15 cellular contexts compared by ENCODE assay signal in genomic region chr17:43033947-43034622, GRCh38. TPM values are rescaled to one million over a fixed set of nuclear protein-coding genes. Genes with fewer than 3 reads are reported as not detected.
DNase-seq lines count a peak whose midpoint lies in the region; ATAC-seq and TF ChIP-seq lines count a peak whose summit lies in the region.
"Had no signal": no experiment of that assay in that cellular context is flagged by ENCODE, and none has a peak within 500 bp of the region (broad histone marks: within the 10 kb centered on the region; RNA-seq: fewer than 3 reads in every experiment).

No MANE protein-coding gene starts in this region.

- H3K4me3 ChIP-seq in SK-N-SH (ENCODE audit: low read depth in 2 of 2, low read length in 1 of 2) (no peak overlapping the region), left lung (no peak overlapping the region), thyroid gland (replicated peaks in 1 of 3) (no peak overlapping the region), gastroesophageal sphincter (no peak overlapping the region)
- H3K4me3 ChIP-seq: A549, esophagus muscularis mucosa, transverse colon had no signal

- TF ChIP-seq POLR2A in thyroid gland (IDR thresholded peaks at IDR 0.05) (no peak), gastroesophageal sphincter (IDR thresholded peaks at IDR 0.05) (no peak)

- no peak overlapping the region for H3K9ac ChIP-seq in SK-N-SH

- TF ChIP-seq CTCF in SK-N-SH (IDR thresholded peaks at IDR 0.05) (no peak), left lung (IDR thresholded peaks at IDR 0.05) (no peak), thyroid gland (IDR thresholded peaks at IDR 0.05) (no peak), gastroesophageal sphincter (IDR thresholded peaks at IDR 0.05) (no peak)

- 0 out of 2 replicates have a peak overlapping the region, but pooled peaks have one; percentile 48 for H2AFZ ChIP-seq in SK-N-SH (ENCODE audit: low read depth)

- intact Hi-C loops in left lung (cut with DNase I) (no loop called here), thyroid gland (cut with DNase I) (no loop called here)

- H3K9me2 ChIP-seq in SK-N-SH: no peaks in the 10 kb centered on the region

- POLR2A ChIA-PET in SK-N-SH (lab: Yijun Ruan, JAX): interaction anchor here (0.6 to 1.7 kb wide), 2 partner anchors 9 to 216 kb away, joined by 4 to 9 read pairs; partner anchors contain the start of gene RND2

- ATAC-seq in left lung (peak; percentile 36), GM18861 (IDR thresholded peaks at IDR 0.05; ENCODE audit: unreplicated experiment) (no peak), gastroesophageal sphincter (no peak)
- ATAC-seq: A549; naive thymus-derived CD4-positive, alpha-beta T cell had no signal

- H3K9me3 ChIP-seq in SK-N-SH (no peaks in the 10 kb centered on the region), left lung (no peaks in the 10 kb centered on the region), thyroid gland (no peaks in the 10 kb centered on the region), gastroesophageal sphincter (no peaks in the 10 kb centered on the region)
- H3K9me3 ChIP-seq: A549, esophagus muscularis mucosa, transverse colon had no signal

- H3K36me3 ChIP-seq in SK-N-SH (replicated peaks in 1 of 2; ENCODE audit: control insufficient read depth in 1 of 2, insufficient read depth in 2 of 2, low read length in 1 of 2) (no peaks in the 10 kb centered on the region), left lung (no peaks in the 10 kb centered on the region), thyroid gland (no peaks in the 10 kb centered on the region), gastroesophageal sphincter (no peaks in the 10 kb centered on the region)
- H3K36me3 ChIP-seq: esophagus muscularis mucosa, transverse colon had no signal

- DNase-seq in NCI-H748 (lab: John Stamatoyannopoulos, UW; ENCODE audit: unreplicated experiment): peak; percentile 25
- no peak for DNase-seq in NCI-H748 treated with DMSO at 0.1 percent for 48 hours (lab: John Stamatoyannopoulos, UW)
- DNase-seq in SK-N-SH: peak; percentile 50
- DNase-seq in left lung: no peak
- DNase-seq in thyroid gland: peak; percentile 77 to 79
- no peak for DNase-seq in cerebellum (ENCODE audit: low spot score)
- DNase-seq: activated CD4-positive, alpha-beta T cell treated with anti-CD3 and anti-CD28 coated beads for 48 hours; MV-4-11; naive thymus-derived CD4-positive, alpha-beta T cell; transverse colon had no signal

- no peaks in the 10 kb centered on the region for H3K27me3 ChIP-seq in SK-N-SH (ENCODE audit: insufficient read depth)
- no peaks in the 10 kb centered on the region for H3K27me3 ChIP-seq in left lung
- no peaks in the 10 kb centered on the region for H3K27me3 ChIP-seq in thyroid gland
- H3K27me3 ChIP-seq in gastroesophageal sphincter: no peaks in the 10 kb centered on the region
- H3K27me3 ChIP-seq: esophagus muscularis mucosa, transverse colon had no signal

- H3K4me1 ChIP-seq in SK-N-SH (ENCODE audit: control insufficient read depth in 1 of 2, insufficient read depth in 2 of 2, low read depth in 1 of 2, low read length in 1 of 2) (peaks cover 0 to 14% of the 10 kb centered on the region in 2 experiments; a peak in 1 of 4 replicates), left lung (no peaks in the 10 kb centered on the region), thyroid gland (no peaks in the 10 kb centered on the region), gastroesophageal sphincter (no peaks in the 10 kb centered on the region)
- H3K4me1 ChIP-seq: esophagus muscularis mucosa, transverse colon had no signal

- no peak overlapping the region for H3K4me2 ChIP-seq in SK-N-SH
- H3K4me2 ChIP-seq: A549 had no signal

- TF ChIP-seq EP300 in SK-N-SH (IDR thresholded peaks at IDR 0.05; ENCODE audit: borderline replicate concordance in 1 of 2, low read depth in 1 of 2, low read length in 1 of 2) (no peak), gastroesophageal sphincter (IDR thresholded peaks at IDR 0.05) (no peak)

- no peaks in the 10 kb centered on the region for H3K79me2 ChIP-seq in SK-N-SH (ENCODE audit: insufficient read depth)

- no peaks in the 10 kb centered on the region for H3F3A ChIP-seq in SK-N-SH (replicated peaks; ENCODE audit: insufficient read depth)

- WGBS in SK-N-SH (ENCODE audit: low lambda C conversion rate): 45% methylated on average over 9 of the region's 9 CpGs
- WGBS in thyroid gland, 2 donors: 26 to 35% methylated on average over 9 of the region's 9 CpGs
- 6 to 57% methylated on average over 4 to 5 of the region's 9 CpGs for WGBS in gastroesophageal sphincter (ENCODE audit: low coverage in 1 of 2), 2 donors

- TF ChIP-seq RAD21 in SK-N-SH (IDR thresholded peaks at IDR 0.05; ENCODE audit: low read length): no peak

- peak overlapping the region in 1 of 2 experiments; percentile 54; a peak in 1 of 4 replicates for H3K27ac ChIP-seq in SK-N-SH (ENCODE audit: low read depth in 2 of 2, low read length in 1 of 2)
- H3K27ac ChIP-seq in left lung: no peak overlapping the region
- no peak overlapping the region for H3K27ac ChIP-seq in thyroid gland
- H3K27ac ChIP-seq in gastroesophageal sphincter: no peak overlapping the region
- H3K27ac ChIP-seq: A549, esophagus muscularis mucosa, transverse colon had no signal

- H4K20me1 ChIP-seq in SK-N-SH (ENCODE audit: insufficient read depth): no peaks in the 10 kb centered on the region

- CTCF ChIA-PET in SK-N-SH (lab: Yijun Ruan, JAX): interaction anchor here (1.0 to 1.7 kb wide), 4 partner anchors 8 to 210 kb away, joined by 3 to 7 read pairs (median 4); partner anchors contain the start of gene BECN1

TF ChIP-seq in SK-N-SH, 30 proteins besides CTCF, POLR2A, EP300 and RAD21 (continues in another document):
- TF ChIP-seq REST (IDR thresholded peaks at IDR 0.05; ENCODE audit: low read depth, low read length) (no peak), MXI1 (IDR thresholded peaks at IDR 0.05; ENCODE audit: low read depth, low read length) (no peak), ELF1 (IDR thresholded peaks at IDR 0.05) (no peak), POLR2AphosphoS5 (IDR thresholded peaks at IDR 0.05; ENCODE audit: low read depth, low read length) (no peak), NRF1 (IDR thresholded peaks at IDR 0.05; ENCODE audit: low read depth, low read length) (no peak), GABPA (IDR thresholded peaks at IDR 0.05; ENCODE audit: low read depth) (no peak), RFX5 (IDR thresholded peaks at IDR 0.05; ENCODE audit: low read length) (no peak), CHD2 (IDR thresholded peaks at IDR 0.05; ENCODE audit: low read length, partially characterized antibody) (no peak)

RNA-seq across cellular contexts. Expression of gene RND2, which starts 9.1 kb away (rescaled TPM):
- 8.9 and 10.5 TPM in 2 replicates for polyA plus RNA-seq in SK-N-SH (2012; rRNA removed)
- 6.6 and 8.4 TPM in 2 replicates for polyA plus RNA-seq in SK-N-SH (2012; cell fraction: cytosol; rRNA removed)
- 5.6 and 6.5 TPM in 2 replicates for polyA plus RNA-seq in SK-N-SH (2012; cell fraction: nucleus; rRNA removed)
- total RNA-seq in left lung (1 to 10 TPM in 1 of 2 donors, under 1 TPM in 1; 0.73 to 1.2 TPM), thyroid gland (10 to 100 TPM in 2 of 4 donors, 1 to 10 TPM in 2; 5.2 to 14.8 (median 10.3) TPM), gastroesophageal sphincter (1 to 10 TPM; 1.5 to 4.5 (median 2.5) TPM), cerebellum (8.9 TPM)
- total RNA-seq: T-helper 1 cell treated with Interleukin-12 subunit alpha and Interleukin-12 subunit beta and Interleukin-4 antibody, amounts not matched to agents 30 ng/mL and 1 ng/mL, for 36 hours had no signal

RNA-seq across cellular contexts. Expression of gene VAT1, which starts 11.9 kb away (rescaled TPM):
- 157 and 170 TPM in 2 replicates for polyA plus RNA-seq in SK-N-SH (2012; rRNA removed)
- polyA plus RNA-seq in SK-N-SH (2012; cell fraction: cytosol; rRNA removed): 89.3 and 131 TPM in 2 replicates
- polyA plus RNA-seq in SK-N-SH (2012; cell fraction: nucleus; rRNA removed): 83.7 and 107 TPM in 2 replicates
- total RNA-seq in left lung (100 to 1,000 TPM; 228 to 257 TPM), thyroid gland (100 to 1,000 TPM; 118 to 153 (median 131) TPM), gastroesophageal sphincter (100 to 1,000 TPM in 3 of 4 donors, 10 to 100 TPM in 1; 89.2 to 187 (median 139) TPM), cerebellum (43.5 TPM)

RNA-seq across cellular contexts. Expression of gene IFI35, which starts 27.5 kb away (rescaled TPM):
- 15.7 and 17.6 TPM in 2 replicates for polyA plus RNA-seq in SK-N-SH (2012; rRNA removed)
- polyA plus RNA-seq in SK-N-SH (2012; cell fraction: cytosol; rRNA removed): 9.8 and 12.8 TPM in 2 replicates
- 17.8 and 19.4 TPM in 2 replicates for polyA plus RNA-seq in SK-N-SH (2012; cell fraction: nucleus; rRNA removed)
- total RNA-seq in left lung: 10 to 100 TPM; 39.0 to 41.5 TPM
- total RNA-seq in thyroid gland: 10 to 100 TPM; 23.9 to 43.9 (median 35.8) TPM
- 10 to 100 TPM; 17.1 to 27.9 (median 22.9) TPM for total RNA-seq in gastroesophageal sphincter
- total RNA-seq in cerebellum: 2.0 TPM

RNA-seq across cellular contexts. Expression of gene RPL27, which starts 35.9 kb away (rescaled TPM):
- 4,890 and 6,383 TPM in 2 replicates for polyA plus RNA-seq in SK-N-SH (2012; rRNA removed)
- polyA plus RNA-seq in SK-N-SH (2012; cell fraction: cytosol; rRNA removed): 5,586 and 7,027 TPM in 2 replicates
- 1,500 and 1,605 TPM in 2 replicates for polyA plus RNA-seq in SK-N-SH (2012; cell fraction: nucleus; rRNA removed)
- total RNA-seq in left lung (100 to 1,000 TPM; 842 to 909 TPM), thyroid gland (1,000 to 10,000 TPM in 2 of 4 donors, 100 to 1,000 TPM in 2; 425 to 1,406 (median 814) TPM), gastroesophageal sphincter (1,000 to 10,000 TPM in 3 of 4 donors, 100 to 1,000 TPM in 1; 854 to 1,510 (median 1,196) TPM), cerebellum (484 TPM)

RNA-seq across cellular contexts. Expression of gene RUNDC1, which starts 53.7 kb away (rescaled TPM):
- 9.0 and 9.5 TPM in 2 replicates for polyA plus RNA-seq in SK-N-SH (2012; rRNA removed)
- 6.1 and 7.4 TPM in 2 replicates for polyA plus RNA-seq in SK-N-SH (2012; cell fraction: cytosol; rRNA removed)
- 10.4 and 11.6 TPM in 2 replicates for polyA plus RNA-seq in SK-N-SH (2012; cell fraction: nucleus; rRNA removed)
- total RNA-seq in left lung (10 to 100 TPM; 14.9 to 16.9 TPM), thyroid gland (10 to 100 TPM; 25.8 to 31.9 (median 28.4) TPM), gastroesophageal sphincter (10 to 100 TPM; 16.4 to 20.9 (median 19.4) TPM), cerebellum (14.6 TPM)

Comparison
In these comparisons a context has a peak if more than half of its experiments do, and no peak if none do; other contexts are left out.
1. DNase-seq: peak in NCI-H748 (single experiment), SK-N-SH (single experiment) and thyroid gland (2 of 2); none in NCI-H748 treated with DMSO at 0.1 percent for 48 hours (single experiment), left lung (0 of 2) and cerebellum (single experiment).